8 cellular contexts compared by ENCODE assay signal in the genomic region with DNA sequence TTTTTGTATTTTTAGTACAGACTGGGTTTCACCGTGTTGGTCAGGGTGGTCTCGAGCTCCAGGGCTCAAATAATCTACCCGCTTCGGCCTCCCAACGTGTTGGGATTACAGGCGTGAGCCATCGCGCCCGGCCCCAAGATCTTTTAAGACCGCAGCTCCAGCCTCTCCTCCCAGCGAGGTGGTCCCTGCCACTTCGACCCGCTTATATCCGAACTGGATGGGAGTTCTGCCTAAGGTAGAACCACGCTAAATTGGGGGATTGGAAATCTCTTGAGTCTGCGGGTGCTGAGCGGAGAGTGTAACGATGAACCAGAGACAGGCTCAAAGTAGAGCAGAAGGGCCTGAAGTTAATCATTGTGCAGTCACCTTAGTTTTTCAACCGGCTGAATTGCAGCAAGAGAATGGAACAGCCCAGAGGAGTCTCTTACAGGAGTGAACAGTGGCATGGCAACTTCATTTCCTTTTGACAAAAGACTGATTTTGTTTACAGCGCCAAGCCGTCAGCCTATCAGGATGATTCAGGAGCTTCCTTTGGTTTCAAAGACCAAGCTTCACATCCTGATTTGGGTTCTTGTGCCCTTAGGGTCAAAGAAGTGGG. TPM values are rescaled to one million over a fixed set of nuclear protein-coding genes. Genes with fewer than 3 reads are reported as not detected.
DNase-seq lines count a peak whose midpoint lies in the region; ATAC-seq, FAIRE-seq and TF ChIP-seq lines count a peak whose summit lies in the region.

No MANE protein-coding gene starts in this region.

- H3K79me2 ChIP-seq in SK-N-SH (ENCODE audit: insufficient read depth) (no peaks in the 10 kb centered on the region), H1 (ENCODE audit: control insufficient read depth in 1 of 2, insufficient read depth in 2 of 2, low read length in 2 of 2) (no peaks in the 10 kb centered on the region)

- no peak overlapping the region for H2BK120ac ChIP-seq in H1 (replicated peaks; ENCODE audit: low read depth, low read length)

- DNase-seq in activated T-cell treated with anti-CD3 and anti-CD28 coated beads for 1 hour (ENCODE audit: low read depth), result peak; percentile 16
- DNase-seq in activated T-cell treated with anti-CD3 and anti-CD28 coated beads, Interleukin-2, amount 50 U/mL, for 1 hour, result no peak
- DNase-seq in SK-N-SH, result peak; percentile 37
- DNase-seq in H1 (ENCODE audit: low read depth in 1 of 2, low spot score in 2 of 2), result no peak
- no peak for DNase-seq in RKO (ENCODE audit: low spot score)

- POLR2A ChIA-PET in SK-N-SH (lab: Yijun Ruan, JAX), result interaction anchor here (0.8 to 1.6 kb wide), 2 partner anchors 40 to 107 kb away, joined by 3 to 6 read pairs; a partner anchor contains a TSS
- POLR2A ChIA-PET in H1 (lab: Charles Lee; ENCODE audit: partially characterized antibody), result interaction anchor here (0.9 to 2.0 kb wide), 7 partner anchors 13 to 72 kb away, joined by 3 to 7 read pairs (median 3); no protein-coding TSS in a partner anchor

- H3K18ac ChIP-seq in H1 (ENCODE audit: extremely low read depth, low read length), result peak overlapping the region; percentile 32; the same call in 1 of the 2 replicates

- no peak overlapping the region for H2BK20ac ChIP-seq in H1 (ENCODE audit: low read length)

- no peak overlapping the region for H3K14ac ChIP-seq in H1 (ENCODE audit: insufficient read length)

- H4K91ac ChIP-seq in H1 (replicated peaks; ENCODE audit: insufficient read length, low read length), result no peak overlapping the region

- H4K5ac ChIP-seq in H1 (ENCODE audit: insufficient read length, low read depth, low read length), result peak overlapping the region; percentile 36

- peaks cover 10% of the 10 kb centered on the region for H3K23me2 ChIP-seq in H1 (ENCODE audit: low read depth, low read length)

- CTCF ChIA-PET in SK-N-SH (lab: Yijun Ruan, JAX) (interaction anchor here (0.8 to 1.2 kb wide), 4 partner anchors 10 to 301 kb away, joined by 3 to 7 read pairs (median 4); a partner anchor contains a TSS), H1 (lab: Charles Lee; ENCODE audit: partially characterized antibody) (interaction anchor here (0.6 to 1.7 kb wide), 16 partner anchors 8 to 235 kb away, joined by 3 to 11 read pairs (median 4); no protein-coding TSS in a partner anchor)

- H3K9me3 ChIP-seq in SK-N-SH (no peaks in the 10 kb centered on the region), H1 (ENCODE audit: insufficient read depth in 2 of 2, low read depth in 1 of 2, low read length in 1 of 2) (no peaks in the 10 kb centered on the region), muscle layer of colon (ENCODE audit: low read length) (no peaks in the 10 kb centered on the region)

- ATAC-seq in HG03066 (IDR thresholded peaks at IDR 0.05; ENCODE audit: low read depth, unreplicated experiment) (peak; percentile 22), GM21447 (IDR thresholded peaks at IDR 0.05; ENCODE audit: unreplicated experiment) (no peak)

- H3K9me2 ChIP-seq in SK-N-SH, result no peaks in the 10 kb centered on the region

- no peak overlapping the region for H3K56ac ChIP-seq in H1 (replicated peaks; ENCODE audit: insufficient read length, low read depth, low read length)

- no peak overlapping the region for H2AK5ac ChIP-seq in H1 (ENCODE audit: low read depth, low read length)

- H3K27ac ChIP-seq in SK-N-SH (ENCODE audit: low read depth in 2 of 2, low read length in 1 of 2) (no peak overlapping the region; a peak in 1 of 4 replicates), H1 (ENCODE audit: low read depth, low read length) (no peak overlapping the region), muscle layer of colon (ENCODE audit: low read depth, low read length) (peak overlapping the region; percentile 61)

- peaks cover 4% of the 10 kb centered on the region for H3F3A ChIP-seq in SK-N-SH (replicated peaks; ENCODE audit: insufficient read depth)

- H3K36me3 ChIP-seq in SK-N-SH (replicated peaks in 1 of 2; ENCODE audit: control insufficient read depth in 1 of 2, insufficient read depth in 2 of 2, low read length in 1 of 2) (peaks cover 0 to 17% of the 10 kb centered on the region in 2 experiments), H1 (ENCODE audit: control insufficient read depth in 2 of 4, insufficient read depth in 4 of 4, low read length in 3 of 4) (peaks cover 0 to 2% (median 0%) of the 10 kb centered on the region in 4 experiments; a peak in 1 of 8 replicates), muscle layer of colon (ENCODE audit: insufficient read depth, low read length) (peaks cover 9% of the 10 kb centered on the region)

- peaks cover 7% of the 10 kb centered on the region; the same call in 1 of the 2 replicates for H3K27me3 ChIP-seq in SK-N-SH (ENCODE audit: insufficient read depth)
- H3K27me3 ChIP-seq in H1 (replicated peaks in 1 of 4; ENCODE audit: control insufficient read depth in 3 of 4, extremely low read depth in 1 of 4, insufficient read depth in 3 of 4, low read length in 3 of 4), result no peaks in the 10 kb centered on the region; a peak in 2 of 7 replicates
- H3K27me3 ChIP-seq in muscle layer of colon (ENCODE audit: control insufficient read depth in 1 of 2, insufficient read depth in 2 of 2, low read length in 2 of 2), result no peaks in the 10 kb centered on the region

- H3K4me2 ChIP-seq in SK-N-SH, result peak overlapping the region; percentile 75
- peak overlapping the region; percentile 88 to 97 for H3K4me2 ChIP-seq in H1 (ENCODE audit: insufficient read depth in 1 of 2, low read depth in 2 of 2, low read length in 2 of 2)

- 31% methylated on average over 20 of the region's 21 CpGs for WGBS in SK-N-SH (ENCODE audit: low lambda C conversion rate)
- WGBS in H1 (ENCODE audit: extremely low coverage in 1 of 2, insufficient coverage in 1 of 2, insufficient read length in 1 of 2, insufficient replicate concordance in 2 of 2, low coverage in 1 of 2, low lambda C conversion rate in 2 of 2, missing lambda C conversion rate in 1 of 2), 2 experiments, result 7% methylated on average over 21 of the region's 21 CpGs; no CpG with 5 or more reads in 1 of the 2 experiments

- H3K9ac ChIP-seq in SK-N-SH, result peak overlapping the region; percentile 33; the same call in 1 of the 2 replicates
- H3K9ac ChIP-seq in H1 (replicated peaks in 1 of 4; ENCODE audit: extremely low read depth in 1 of 4, low read depth in 3 of 4, low read length in 3 of 4), result peak overlapping the region; percentile 22 to 77 (median 48); a peak in 6 of 7 replicates
- H3K9ac ChIP-seq in muscle layer of colon (ENCODE audit: low read length), result peak overlapping the region; percentile 37

- H4K20me1 ChIP-seq in SK-N-SH (ENCODE audit: insufficient read depth) (no peaks in the 10 kb centered on the region), H1 (replicated peaks in 1 of 2; ENCODE audit: control insufficient read depth in 1 of 2, insufficient read depth in 2 of 2, low read length in 2 of 2) (peaks cover 0 to 2% of the 10 kb centered on the region in 2 experiments)

- TF ChIP-seq EP300 in SK-N-SH (IDR thresholded peaks at IDR 0.05; ENCODE audit: borderline replicate concordance in 1 of 2, low read depth in 1 of 2, low read length in 1 of 2) (no peak), H1 (IDR thresholded peaks at IDR 0.05; ENCODE audit: borderline replicate concordance in 1 of 2, low read depth in 2 of 2, low read length in 2 of 2) (no peak)

- no peak overlapping the region for H3K23ac ChIP-seq in H1 (ENCODE audit: insufficient read length)

- FAIRE-seq in H1 (lab: Jason Lieb, UNC), result no peak

- H2BK12ac ChIP-seq in H1 (ENCODE audit: low read depth, low read length), result peak overlapping the region; percentile 60; the same call in 1 of the 2 replicates

- peak overlapping the region; percentile 55 to 70 for H3K4me3 ChIP-seq in SK-N-SH (ENCODE audit: low read depth in 2 of 2, low read length in 1 of 2)
- H3K4me3 ChIP-seq in H1 (ENCODE audit: extremely low read depth in 1 of 4, insufficient read depth in 2 of 4, low read depth in 3 of 4, low read length in 4 of 4), result peak overlapping the region; percentile 59 to 77 (median 71)
- peak overlapping the region; percentile 50 to 77 for H3K4me3 ChIP-seq in muscle layer of colon (ENCODE audit: low read depth in 1 of 2, low read length in 2 of 2)

- TF ChIP-seq CTCF in SK-N-SH (IDR thresholded peaks at IDR 0.05), result no peak
- no peak for TF ChIP-seq CTCF in H1 (IDR thresholded peaks at IDR 0.05; ENCODE audit: control extremely low read depth in 1 of 3, insufficient read depth in 1 of 3, low read depth in 1 of 3, low read length in 3 of 3)

- H3K4ac ChIP-seq in H1 (replicated peaks; ENCODE audit: insufficient read length, low read depth, low read length), result no peak overlapping the region

- H3K4me1 ChIP-seq in SK-N-SH (ENCODE audit: control insufficient read depth in 1 of 2, insufficient read depth in 2 of 2, low read depth in 1 of 2, low read length in 1 of 2) (peaks cover 0 to 14% of the 10 kb centered on the region in 2 experiments; a peak in 1 of 4 replicates), H1 (replicated peaks in 1 of 4; ENCODE audit: control insufficient read depth in 3 of 4, insufficient read depth in 4 of 4, low read length in 3 of 4) (peaks cover 4 to 6% (median 5%) of the 10 kb centered on the region in 4 experiments; a peak in 6 of 7 replicates), muscle layer of colon (ENCODE audit: insufficient read depth, low read length) (peaks cover 20% of the 10 kb centered on the region)

- TF ChIP-seq POLR2A in H1 (IDR thresholded peaks at IDR 0.05; ENCODE audit: control extremely low read depth in 1 of 2, low read depth in 2 of 2, low read length in 2 of 2), result no peak

- H2BK5ac ChIP-seq in H1 (ENCODE audit: low read depth, low read length), result no peak overlapping the region

- no peaks in the 10 kb centered on the region for H3K79me1 ChIP-seq in H1 (ENCODE audit: low read depth, low read length)

- peak overlapping the region; percentile 75 for H4K8ac ChIP-seq in H1 (ENCODE audit: extremely low read depth, insufficient read depth, low read length)

- peak overlapping the region; percentile 96 for H2AFZ ChIP-seq in SK-N-SH (ENCODE audit: low read depth)
- H2AFZ ChIP-seq in H1 (ENCODE audit: low read length), result peak overlapping the region; percentile 79

- TF ChIP-seq RAD21 in SK-N-SH (IDR thresholded peaks at IDR 0.05; ENCODE audit: low read length) (no peak), H1 (IDR thresholded peaks at IDR 0.05 in 1 of 2, conservative IDR thresholded peaks at IDR 0.05 in 1 of 2; ENCODE audit: low read depth in 2 of 2, low read length in 2 of 2) (no peak)

- no peak overlapping the region for H2BK15ac ChIP-seq in H1 (ENCODE audit: low read length)

RNA-seq across cellular contexts. Expression of a gene that starts 0.7 kb away (rescaled TPM):
- polyA plus RNA-seq in SK-N-SH (2012; rRNA removed), result 27.5 and 29.1 TPM in 2 replicates
- 25.2 and 29.3 TPM in 2 replicates for polyA plus RNA-seq in SK-N-SH (2012; cell fraction: cytosol; rRNA removed)
- 40.3 and 47.4 TPM in 2 replicates for polyA plus RNA-seq in SK-N-SH (2012; cell fraction: nucleus; rRNA removed)
- total RNA-seq in H1 (2021; fragmentation: NEBNext Ultra II Directional; extraction: Animal tissue kit (Norgen Biotek cat#: 25700)), result 14.3 and 17.1 TPM in 2 replicates
- 11.9 and 14.3 TPM in 2 replicates for polyA plus RNA-seq in H1 (2011; rRNA removed)
- polyA plus RNA-seq in H1 (2011; cell fraction: cytosol; rRNA removed), result 15.7 TPM
- 27.8 TPM for polyA plus RNA-seq in H1 (2011; cell fraction: nucleus; rRNA removed)
- polyA plus RNA-seq in H1 (2012, experiment 1 of 2), result 14.8 to 18.8 TPM (median 17.9 TPM) in 4 replicates
- 14.5 TPM for polyA plus RNA-seq in H1 (2012, experiment 2 of 2)
- polyA plus RNA-seq in H1 (2013, experiment 1 of 2), result 19.6 TPM
- 20.9 TPM for polyA plus RNA-seq in H1 (2013, experiment 2 of 2)
- polyA minus RNA-seq in H1 (2011; rRNA and poly(A)+ RNA removed), result 18.8 and 20.4 TPM in 2 replicates
- 10.9 TPM for polyA minus RNA-seq in H1 (2011; cell fraction: cytosol; rRNA and poly(A)+ RNA removed)
- 19.4 TPM for polyA minus RNA-seq in H1 (2011; cell fraction: nucleus; rRNA and poly(A)+ RNA removed)

RNA-seq across cellular contexts. Expression of a gene that starts 9.7 kb away (rescaled TPM):
- polyA plus RNA-seq in SK-N-SH (2012; rRNA removed), result 82.2 and 125 TPM in 2 replicates
- polyA plus RNA-seq in SK-N-SH (2012; cell fraction: cytosol; rRNA removed), result 88.3 and 113 TPM in 2 replicates
- 28.7 and 53.3 TPM in 2 replicates for polyA plus RNA-seq in SK-N-SH (2012; cell fraction: nucleus; rRNA removed)
- 69.2 and 69.8 TPM in 2 replicates for total RNA-seq in H1 (2021; fragmentation: NEBNext Ultra II Directional; extraction: Animal tissue kit (Norgen Biotek cat#: 25700))
- polyA plus RNA-seq in H1 (2011; rRNA removed), result 92.0 and 118 TPM in 2 replicates
- 94.5 TPM for polyA plus RNA-seq in H1 (2011; cell fraction: cytosol; rRNA removed)
- polyA plus RNA-seq in H1 (2011; cell fraction: nucleus; rRNA removed), result 67.8 TPM
- 57.4 to 64.6 TPM (median 60.1 TPM) in 4 replicates for polyA plus RNA-seq in H1 (2012, experiment 1 of 2)
- 65.3 TPM for polyA plus RNA-seq in H1 (2012, experiment 2 of 2)
- polyA plus RNA-seq in H1 (2013, experiment 1 of 2), result 87.3 TPM
- polyA plus RNA-seq in H1 (2013, experiment 2 of 2), result 87.8 TPM
- 190 and 194 TPM in 2 replicates for polyA minus RNA-seq in H1 (2011; rRNA and poly(A)+ RNA removed)
- polyA minus RNA-seq in H1 (2011; cell fraction: cytosol; rRNA and poly(A)+ RNA removed), result 50.3 TPM
- 57.3 TPM for polyA minus RNA-seq in H1 (2011; cell fraction: nucleus; rRNA and poly(A)+ RNA removed)

RNA-seq across cellular contexts. Expression of a gene that starts 39.4 kb away (rescaled TPM):
- polyA plus RNA-seq in SK-N-SH (2012; rRNA removed) (47.9 and 62.2 TPM in 2 replicates), H1 (2011; rRNA removed) (160 and 173 TPM in 2 replicates)
- polyA plus RNA-seq in SK-N-SH (2012; cell fraction: cytosol; rRNA removed), result 43.9 and 55.4 TPM in 2 replicates
- polyA plus RNA-seq in SK-N-SH (2012; cell fraction: nucleus; rRNA removed), result 70.0 and 98.7 TPM in 2 replicates
- total RNA-seq in H1 (2021; fragmentation: NEBNext Ultra II Directional; extraction: Animal tissue kit (Norgen Biotek cat#: 25700)), result 107 TPM in 2 replicates
- polyA plus RNA-seq in H1 (2011; cell fraction: cytosol; rRNA removed), result 145 TPM
- 139 TPM for polyA plus RNA-seq in H1 (2011; cell fraction: nucleus; rRNA removed)
- polyA plus RNA-seq in H1 (2012, experiment 1 of 2), result 74.7 to 91.0 TPM (median 88.0 TPM) in 4 replicates
- 75.9 TPM for polyA plus RNA-seq in H1 (2012, experiment 2 of 2)
- polyA plus RNA-seq in H1 (2013, experiment 1 of 2), result 66.1 TPM
- 65.5 TPM for polyA plus RNA-seq in H1 (2013, experiment 2 of 2)
- 169 and 202 TPM in 2 replicates for polyA minus RNA-seq in H1 (2011; rRNA and poly(A)+ RNA removed)
- polyA minus RNA-seq in H1 (2011; cell fraction: cytosol; rRNA and poly(A)+ RNA removed), result 46.2 TPM
- 65.6 TPM for polyA minus RNA-seq in H1 (2011; cell fraction: nucleus; rRNA and poly(A)+ RNA removed)

RNA-seq across cellular contexts. Expression of a gene that starts 40.7 kb away (rescaled TPM):
- polyA plus RNA-seq in SK-N-SH (2012; rRNA removed) (22.6 and 33.0 TPM in 2 replicates), H1 (2011; rRNA removed) (22.3 and 27.2 TPM in 2 replicates)
- polyA plus RNA-seq in SK-N-SH (2012; cell fraction: cytosol; rRNA removed), result 28.9 and 30.0 TPM in 2 replicates
- 27.2 and 43.9 TPM in 2 replicates for polyA plus RNA-seq in SK-N-SH (2012; cell fraction: nucleus; rRNA removed)
- 29.9 and 33.3 TPM in 2 replicates for total RNA-seq in H1 (2021; fragmentation: NEBNext Ultra II Directional; extraction: Animal tissue kit (Norgen Biotek cat#: 25700))
- polyA plus RNA-seq in H1 (2011; cell fraction: cytosol; rRNA removed), result 32.5 TPM
- 22.4 TPM for polyA plus RNA-seq in H1 (2011; cell fraction: nucleus; rRNA removed)
- 26.4 to 30.7 TPM (median 26.8 TPM) in 4 replicates for polyA plus RNA-seq in H1 (2012, experiment 1 of 2)
- 2.3 TPM for polyA plus RNA-seq in H1 (2012, experiment 2 of 2)
- 13.1 TPM for polyA plus RNA-seq in H1 (2013, experiment 1 of 2)
- 13.2 TPM for polyA plus RNA-seq in H1 (2013, experiment 2 of 2)
- 53.7 and 75.9 TPM in 2 replicates for polyA minus RNA-seq in H1 (2011; rRNA and poly(A)+ RNA removed)
- 15.3 TPM for polyA minus RNA-seq in H1 (2011; cell fraction: cytosol; rRNA and poly(A)+ RNA removed)
- polyA minus RNA-seq in H1 (2011; cell fraction: nucleus; rRNA and poly(A)+ RNA removed), result 20.5 TPM

RNA-seq across cellular contexts. Expression of a gene that starts 58.5 kb away (rescaled TPM):
- polyA plus RNA-seq in SK-N-SH (2012; rRNA removed), result 4.4 and 5.5 TPM in 2 replicates
- polyA plus RNA-seq in SK-N-SH (2012; cell fraction: cytosol; rRNA removed), result 1.3 and 2.0 TPM in 2 replicates
- 39.4 and 55.6 TPM in 2 replicates for polyA plus RNA-seq in SK-N-SH (2012; cell fraction: nucleus; rRNA removed)
- 7.0 and 9.9 TPM in 2 replicates for total RNA-seq in H1 (2021; fragmentation: NEBNext Ultra II Directional; extraction: Animal tissue kit (Norgen Biotek cat#: 25700))
- 9.0 and 12.5 TPM in 2 replicates for polyA plus RNA-seq in H1 (2011; rRNA removed)
- polyA plus RNA-seq in H1 (2011; cell fraction: cytosol; rRNA removed), result 22.1 TPM
- polyA plus RNA-seq in H1 (2011; cell fraction: nucleus; rRNA removed), result 186 TPM
- 10.0 to 15.4 TPM (median 12.6 TPM) in 4 replicates for polyA plus RNA-seq in H1 (2012, experiment 1 of 2)
- 1.9 TPM for polyA plus RNA-seq in H1 (2012, experiment 2 of 2)
- polyA plus RNA-seq in H1 (2013, experiment 1 of 2), result 5.7 TPM
- 3.7 TPM for polyA plus RNA-seq in H1 (2013, experiment 2 of 2)
- 9.0 and 14.0 TPM in 2 replicates for polyA minus RNA-seq in H1 (2011; rRNA and poly(A)+ RNA removed)
- polyA minus RNA-seq in H1 (2011; cell fraction: cytosol; rRNA and poly(A)+ RNA removed), result 11.4 TPM
- 37.6 TPM for polyA minus RNA-seq in H1 (2011; cell fraction: nucleus; rRNA and poly(A)+ RNA removed)

Comparison
In these comparisons a context has a peak if more than half of its experiments do, and no peak if none do; other contexts are left out.
1. DNase-seq: peak in activated T-cell treated with anti-CD3 and anti-CD28 coated beads for 1 hour (single experiment) and SK-N-SH (single experiment); none in activated T-cell treated with anti-CD3 and anti-CD28 coated beads, Interleukin-2, amount 50 U/mL, for 1 hour (single experiment), H1 (0 of 2) and RKO (single experiment).
2. Peak in every context shown above with its lines, with median percentiles within 50 percentile points of each other: H3K4me3 ChIP-seq and H3K9ac ChIP-seq.